In genomic region chr10:8048281-8049008, GRCh38 we compare ENCODE assay signal across 13 cellular contexts. TPM values are rescaled to one million over a fixed set of nuclear protein-coding genes. Genes with fewer than 3 reads are reported as not detected.
DNase-seq lines count a peak whose midpoint lies in the region; ATAC-seq, FAIRE-seq and TF ChIP-seq lines count a peak whose summit lies in the region.
"Had no signal": no experiment of that assay in that cellular context is flagged by ENCODE, and none has a peak within 500 bp of the region (broad histone marks: within the 10 kb centered on the region; RNA-seq: fewer than 3 reads in every experiment).

No MANE protein-coding gene starts in this region.

- H3K27me3 ChIP-seq in ectodermal cell (ENCODE audit: control insufficient read depth, insufficient read depth, low read length, poor library complexity, severe bottlenecking) (peaks cover 100% of the 10 kb centered on the region), smooth muscle cell (ENCODE audit: low read depth) (peaks cover 97% of the 10 kb centered on the region), Karpas-422 (ENCODE audit: low read length) (no peaks in the 10 kb centered on the region)

- CTCF ChIA-PET in activated B cell treated with CpG ODN at 0.5 μM for 24 hours (lab: Charles Lee), result no interaction called here

- intact Hi-C loops in activated B cell treated with CpG ODN at 0.5 μM for 24 hours (cut with micrococcal nuclease) (loop anchor here (10.0 kb wide), 1 partner anchor 524 kb away; no protein-coding TSS in a partner anchor), left cardiac atrium (cut with DNase I) (no loop called here)

- no peak overlapping the region for H3K27ac Mint-ChIP-seq in activated B cell treated with CpG ODN at 0.5 μM for 24 hours

- DNase-seq in GM18507 (ENCODE audit: extremely low spot score, insufficient read length, low read depth) (no peak), activated B cell treated with CpG ODN at 0.5 μM for 24 hours (no peak), smooth muscle cell (lab: John Stamatoyannopoulos, UW; ENCODE audit: unreplicated experiment) (no peak), Karpas-422 (no peak), left cardiac atrium (no peak)
- DNase-seq: DMS 273 treated with DMSO at 0.1 percent for 48 hours, mucosa of descending colon, NCI-H2171 treated with DMSO at 0.1 percent for 48 hours had no signal

- H3K36me3 ChIP-seq in ectodermal cell (ENCODE audit: control insufficient read depth, insufficient read depth, low read length), result no peaks in the 10 kb centered on the region
- H3K36me3 ChIP-seq in smooth muscle cell (ENCODE audit: low read depth), result no peaks in the 10 kb centered on the region
- no peaks in the 10 kb centered on the region for H3K36me3 ChIP-seq in Karpas-422 (ENCODE audit: insufficient read depth, low read length)

- H3K4me1 Mint-ChIP-seq in activated B cell treated with CpG ODN at 0.5 μM for 24 hours, result peaks cover 48% of the 10 kb centered on the region

- POLR2A ChIA-PET in activated B cell treated with CpG ODN at 0.5 μM for 24 hours (lab: Charles Lee), result no interaction called here

- no peaks in the 10 kb centered on the region for H4K20me1 ChIP-seq in smooth muscle cell (ENCODE audit: low read depth)
- H4K20me1 ChIP-seq in Karpas-422 (ENCODE audit: insufficient read depth, low read depth, low read length), result no peaks in the 10 kb centered on the region

- TF ChIP-seq CTCF in activated B cell treated with CpG ODN at 0.5 μM for 24 hours (IDR thresholded peaks at IDR 0.05) (no peak), smooth muscle cell (IDR thresholded peaks at IDR 0.05; ENCODE audit: borderline replicate concordance, insufficient read depth, poor library complexity, severe bottlenecking) (no peak)

- H3K9ac ChIP-seq in smooth muscle cell (ENCODE audit: low read depth) (no peak overlapping the region), Karpas-422 (ENCODE audit: low read length) (no peak overlapping the region)

- peak overlapping the region; percentile 41 for H3K4me3 Mint-ChIP-seq in activated B cell treated with CpG ODN at 0.5 μM for 24 hours

- no peaks in the 10 kb centered on the region for H3K9me3 Mint-ChIP-seq in activated B cell treated with CpG ODN at 0.5 μM for 24 hours

- H3K27me3 Mint-ChIP-seq in activated B cell treated with CpG ODN at 0.5 μM for 24 hours, result peaks cover 65% of the 10 kb centered on the region

- H3F3A ChIP-seq in smooth muscle cell (ENCODE audit: low read depth), result peaks cover 3% of the 10 kb centered on the region

- H2AFZ ChIP-seq in smooth muscle cell (ENCODE audit: low read depth), result no peak overlapping the region
- H2AFZ ChIP-seq in Karpas-422 (ENCODE audit: low read length), result no peak overlapping the region

- H3K79me2 ChIP-seq in smooth muscle cell (ENCODE audit: low read depth) (peaks cover 2% of the 10 kb centered on the region), Karpas-422 (ENCODE audit: low read length) (no peaks in the 10 kb centered on the region)

- no peaks in the 10 kb centered on the region for H3K36me3 Mint-ChIP-seq in activated B cell treated with CpG ODN at 0.5 μM for 24 hours (ENCODE audit: low read depth)

- H3K27ac ChIP-seq in ectodermal cell (ENCODE audit: insufficient read depth, low read depth, low read length, poor library complexity, severe bottlenecking) (no peak overlapping the region), smooth muscle cell (ENCODE audit: low read depth) (no peak overlapping the region), Karpas-422 (ENCODE audit: low read length) (no peak overlapping the region)
- H3K27ac ChIP-seq: SK-N-MC had no signal

- H3K9me3 ChIP-seq in ectodermal cell (ENCODE audit: control insufficient read depth, low read length), result no peaks in the 10 kb centered on the region
- H3K9me3 ChIP-seq in smooth muscle cell (replicated peaks; ENCODE audit: low read depth), result no peaks in the 10 kb centered on the region
- H3K9me3 ChIP-seq in Karpas-422 (ENCODE audit: low read length), result no peaks in the 10 kb centered on the region; the same call in 1 of the 2 replicates
- H3K9me3 ChIP-seq: mucosa of descending colon had no signal

- WGBS in ectodermal cell, 2 experiments, result 1 to 2% methylated on average over 24 to 29 of the region's 29 CpGs
- 5% methylated on average over 26 of the region's 29 CpGs for WGBS in smooth muscle cell (ENCODE audit: low lambda C conversion rate)

- no peaks in the 10 kb centered on the region for H3K9me2 ChIP-seq in Karpas-422 (replicated peaks; ENCODE audit: insufficient read depth, low read length)

- no peak for ATAC-seq in activated B cell treated with CpG ODN at 0.5 μM for 24 hours (ENCODE audit: low read depth)
- no peak for ATAC-seq in GM18861 (IDR thresholded peaks at IDR 0.05; ENCODE audit: unreplicated experiment)
- ATAC-seq in left cardiac atrium, result no peak
- ATAC-seq in GM21515 (IDR thresholded peaks at IDR 0.05; ENCODE audit: unreplicated experiment), result no peak
- ATAC-seq: mucosa of descending colon had no signal

- H3K4me2 ChIP-seq in smooth muscle cell, result peak overlapping the region; percentile 88
- no peak overlapping the region for H3K4me2 ChIP-seq in Karpas-422 (ENCODE audit: low read depth, low read length, poor library complexity, severe bottlenecking)

- H3K4me3 ChIP-seq in ectodermal cell (ENCODE audit: insufficient read depth, low read depth, low read length) (peak overlapping the region; percentile 16), smooth muscle cell (peak overlapping the region; percentile 64), Karpas-422 (ENCODE audit: low read length) (no peak overlapping the region)
- H3K4me3 ChIP-seq: mucosa of descending colon had no signal

- peak; percentile 42 for FAIRE-seq in GM18507 (lab: Jason Lieb, UNC)
- FAIRE-seq: urothelium cell line had no signal

- peaks cover 60% of the 10 kb centered on the region for H3K4me1 ChIP-seq in ectodermal cell (ENCODE audit: control insufficient read depth, insufficient read depth, low read length)
- H3K4me1 ChIP-seq in smooth muscle cell (ENCODE audit: low read depth), result peaks cover 53% of the 10 kb centered on the region
- H3K4me1 ChIP-seq in Karpas-422 (ENCODE audit: low read length), result no peaks in the 10 kb centered on the region

RNA-seq across cellular contexts. Expression of gene GATA3, which starts 6.0 kb away (rescaled TPM):
- total RNA-seq in activated B cell treated with CpG ODN at 0.5 μM for 24 hours, result 0.34 and 0.53 TPM in 2 replicates
- polyA plus RNA-seq in ectodermal cell (2013, experiment 1 of 4), result 1.8 TPM
- polyA plus RNA-seq in ectodermal cell (2013, experiment 2 of 4), result 1.3 TPM
- 1.8 TPM for polyA plus RNA-seq in ectodermal cell (2013, experiment 3 of 4)
- polyA plus RNA-seq in ectodermal cell (2013, experiment 4 of 4), result 1.3 TPM
- total RNA-seq in smooth muscle cell, result 2.3 and 5.2 TPM in 2 replicates
- polyA plus RNA-seq in smooth muscle cell, result 6.9 and 22.6 TPM in 2 replicates
- not detected in 2 replicates for total RNA-seq in Karpas-422 (2014; rRNA removed; shearing (Covaris generic); ENCODE audit: low replicate concordance)
- total RNA-seq in left cardiac atrium, result 1 to 10 TPM; 1.9 to 2.1 TPM
